ENCODE assay signal across 9 cellular contexts in the genomic region with DNA sequence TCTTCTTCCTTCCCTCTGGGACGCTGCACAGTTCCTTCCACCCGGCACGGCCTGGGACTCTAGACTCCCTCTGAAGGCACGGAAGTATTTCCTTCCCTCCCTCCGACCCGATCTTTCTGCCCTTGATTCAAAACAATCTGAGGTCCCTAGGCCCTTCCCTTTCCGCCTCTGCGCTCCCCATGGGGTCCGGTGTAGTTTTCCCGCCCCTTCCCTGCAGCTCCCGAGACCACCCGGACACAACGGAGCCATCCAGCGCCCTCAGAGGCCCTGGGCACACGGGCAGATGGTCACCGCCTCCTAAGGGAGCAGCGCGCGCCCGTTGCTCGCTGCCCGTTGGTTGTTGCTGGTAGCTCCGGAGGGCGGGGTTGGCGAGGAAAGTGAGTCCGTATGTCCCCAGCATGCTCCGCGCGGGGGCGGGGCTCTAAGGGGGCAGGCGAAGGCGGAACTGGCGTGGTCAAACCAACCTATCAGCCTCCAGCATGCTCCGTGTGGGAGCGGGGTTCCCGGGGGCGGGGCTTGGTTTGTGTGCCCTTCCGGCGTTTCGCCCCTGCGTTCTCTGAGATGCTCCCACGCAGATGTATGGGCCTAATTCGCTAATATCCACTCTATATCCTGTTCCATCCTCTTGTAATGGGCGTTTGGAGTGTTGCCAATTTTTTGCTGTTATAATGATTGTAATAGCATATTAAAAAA. TPM values are rescaled to one million over a fixed set of nuclear protein-coding genes. Genes with fewer than 3 reads are reported as not detected.
DNase-seq lines count a peak whose midpoint lies in the region; ATAC-seq, FAIRE-seq and TF ChIP-seq lines count a peak whose summit lies in the region.
"Had no signal": no experiment of that assay in that cellular context is flagged by ENCODE, and none has a peak within 500 bp of the region (broad histone marks: within the 10 kb centered on the region; RNA-seq: fewer than 3 reads in every experiment).

No MANE protein-coding gene starts in this region.

- no peaks in the 10 kb centered on the region for H3K9me3 Mint-ChIP-seq in chondrocyte (ENCODE audit: low read depth)

- peaks cover 19% of the 10 kb centered on the region for H3K4me1 Mint-ChIP-seq in chondrocyte (ENCODE audit: low read depth)

- peak; percentile 82 for FAIRE-seq in kidney (lab: Jason Lieb, UNC)

- no peaks in the 10 kb centered on the region for H3K27me3 Mint-ChIP-seq in chondrocyte (ENCODE audit: low read depth)

- intact Hi-C loops in kidney (cut with DNase I), result no loop called here

- H3K9ac ChIP-seq in kidney (ENCODE audit: low read length in 2 of 2), result peak overlapping the region; percentile 68 to 73

- H3K36me3 Mint-ChIP-seq in chondrocyte (ENCODE audit: low read depth), result peaks cover 1% of the 10 kb centered on the region

- peak; percentile 98 for TF ChIP-seq POLR2A in GM19193 (IDR thresholded peaks at IDR 0.05; ENCODE audit: extremely low read depth, insufficient read depth, insufficient read length)

- peaks cover 0 to 16% of the 10 kb centered on the region in 2 donors for H3K4me1 ChIP-seq in kidney (ENCODE audit: control insufficient read depth in 1 of 2, insufficient read depth in 1 of 2, low read depth in 1 of 2, low read length in 2 of 2)

- peak; percentile 97 for ATAC-seq in HG03432 (IDR thresholded peaks at IDR 0.05; ENCODE audit: unreplicated experiment)

- H3K4me3 Mint-ChIP-seq in chondrocyte (ENCODE audit: unreplicated experiment), result peak overlapping the region; percentile 97

- DNase-seq in AML-193 (lab: John Stamatoyannopoulos, UW), result peak; percentile 97
- DNase-seq in NCI-H460 (ENCODE audit: extremely low read depth, low read depth), result peak; percentile 97
- DNase-seq in activated CD4-positive, alpha-beta T cell treated with anti-CD3 and anti-CD28 coated beads for 24 hours (ENCODE audit: low read depth in 2 of 2), result peak; percentile 98 to 100
- DNase-seq in chondrocyte (ENCODE audit: low spot score), result peak; percentile 100
- DNase-seq in kidney, result peak; percentile 100
- peak; percentile 97 to 99 for DNase-seq in stimulated activated CD4-positive, alpha-beta T cell treated with anti-CD3 and anti-CD28 coated beads, Interleukin-15, amount 100 ng/mL, for 1 hour (ENCODE audit: low read depth in 1 of 2, low spot score in 1 of 2)

- H3K36me3 ChIP-seq in kidney (ENCODE audit: control insufficient read depth in 1 of 2, insufficient read depth in 2 of 2, low read length in 2 of 2), result no peaks in the 10 kb centered on the region

- peak overlapping the region; percentile 99 for H3K27ac Mint-ChIP-seq in chondrocyte (ENCODE audit: unreplicated experiment)

- peak overlapping the region; percentile 78 for H3K4me3 ChIP-seq in kidney (ENCODE audit: low read length in 2 of 2)

- H3K9me3 ChIP-seq in kidney (ENCODE audit: control insufficient read depth in 1 of 2, low read length in 2 of 2), result no peaks in the 10 kb centered on the region

- H3K27ac ChIP-seq in kidney (ENCODE audit: low read depth in 2 of 2, low read length in 2 of 2), result peak overlapping the region; percentile 89 to 90

- peak; percentile 13 for TF ChIP-seq CTCF in chondrocyte (IDR thresholded peaks at IDR 0.05)
- no peak for TF ChIP-seq CTCF in kidney (IDR thresholded peaks at IDR 0.05; ENCODE audit: borderline replicate concordance, extremely low read depth, insufficient read depth)

RNA-seq across cellular contexts. Expression of a gene that starts 19.6 kb away (rescaled TPM):
- total RNA-seq in NCI-H460 (2014; rRNA removed; shearing (Covaris generic)), result 363 and 441 TPM in 2 replicates
- polyA plus RNA-seq in NCI-H460 (2014; cell fraction: nucleus; rRNA removed), result 336 and 503 TPM in 2 replicates
- total RNA-seq in chondrocyte (466 to 518 TPM (median 502 TPM) in 3 replicates), kidney (505 TPM)
- polyA plus RNA-seq in kidney (ENCODE audit: insufficient read depth, low read depth, low replicate concordance), result 1,211 TPM

RNA-seq across cellular contexts. Expression of a gene that starts 47.2 kb away (rescaled TPM):
- total RNA-seq in NCI-H460 (2014; rRNA removed; shearing (Covaris generic)), result 1.2 TPM in 1 of 2 replicates, not detected in the other
- polyA plus RNA-seq in NCI-H460 (2014; cell fraction: nucleus; rRNA removed), result 5.8 and 9.2 TPM in 2 replicates
- total RNA-seq in chondrocyte, result 1.8 to 2.9 TPM in 2 of 3 replicates, not detected in the other
- 10.8 TPM for total RNA-seq in kidney
- 20.6 TPM for polyA plus RNA-seq in kidney (ENCODE audit: insufficient read depth, low read depth, low replicate concordance)
- total RNA-seq: T-helper 2 cell treated with Interferon-gamma antibody and Interleukin-4, amounts not matched to agents 100 ng/mL and 5 ng/mL, for 36 hours had no signal

RNA-seq across cellular contexts. Expression of a gene that starts 52.9 kb away (rescaled TPM):
- total RNA-seq in NCI-H460 (2014; rRNA removed; shearing (Covaris generic)), result 0.84 TPM in 1 of 2 replicates, not detected in the other
- not detected in 2 replicates for polyA plus RNA-seq in NCI-H460 (2014; cell fraction: nucleus; rRNA removed)
- total RNA-seq in chondrocyte (not detected in 3 replicates), kidney (5.6 TPM)
- polyA plus RNA-seq in kidney (ENCODE audit: insufficient read depth, low read depth, low replicate concordance), result 6.9 TPM

RNA-seq across cellular contexts. Expression of a gene that starts 56.1 kb away (rescaled TPM):
- 8.3 and 10.7 TPM in 2 replicates for total RNA-seq in NCI-H460 (2014; rRNA removed; shearing (Covaris generic))
- 18.3 and 23.1 TPM in 2 replicates for polyA plus RNA-seq in NCI-H460 (2014; cell fraction: nucleus; rRNA removed)
- total RNA-seq in chondrocyte (14.5 to 14.9 TPM (median 14.8 TPM) in 3 replicates), kidney (28.9 TPM)
- 23.7 TPM for polyA plus RNA-seq in kidney (ENCODE audit: insufficient read depth, low read depth, low replicate concordance)

Comparison
In these comparisons a context has a peak if more than half of its experiments do, and no peak if none do; other contexts are left out.
1. Peak in every context shown above with its lines: DNase-seq, ATAC-seq, H3K4me3 ChIP-seq and H3K27ac ChIP-seq.